ENCODE assay signal across 23 cellular contexts in the genomic region with DNA sequence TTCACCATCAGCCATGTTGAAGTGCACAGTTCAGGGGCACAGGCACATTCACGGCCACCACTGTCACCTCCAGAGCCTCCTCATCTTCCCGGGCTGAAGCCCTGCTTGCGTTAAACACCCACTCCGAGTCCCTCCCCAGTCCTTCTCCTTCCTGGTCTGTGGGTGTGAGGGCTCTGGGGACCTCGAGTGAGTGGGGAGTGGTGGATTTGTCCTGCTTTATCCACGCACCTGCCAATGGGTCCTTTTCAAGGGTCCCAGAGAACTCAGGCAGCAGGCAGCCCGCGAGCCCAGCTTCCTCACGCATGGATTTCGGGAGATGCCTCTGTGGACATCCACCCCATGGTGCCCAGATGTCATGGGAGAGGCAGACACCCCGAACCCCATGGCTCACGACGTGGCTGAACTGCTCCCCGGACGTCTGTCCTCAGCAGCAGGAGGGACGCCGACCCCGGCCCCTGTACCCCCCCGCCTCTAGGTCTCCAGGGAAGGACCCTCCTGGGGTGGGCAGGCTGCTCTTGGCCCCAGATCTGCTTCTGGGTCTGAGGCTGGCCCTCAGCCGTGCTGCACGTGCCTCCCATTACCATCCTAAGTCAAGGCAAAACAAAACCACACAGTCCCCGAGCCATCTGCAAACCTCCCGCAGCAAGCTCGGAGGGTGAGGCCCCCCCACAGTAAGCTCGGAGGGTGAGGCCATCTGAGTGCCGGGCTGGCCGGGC. TPM values are rescaled to one million over a fixed set of nuclear protein-coding genes. Genes with fewer than 3 reads are reported as not detected.
DNase-seq lines count a peak whose midpoint lies in the region; TF ChIP-seq lines count a peak whose summit lies in the region.
"Had no signal": no experiment of that assay in that cellular context is flagged by ENCODE, and none has a peak within 500 bp of the region (broad histone marks: within the 10 kb centered on the region; RNA-seq: fewer than 3 reads in every experiment).

No MANE protein-coding gene starts in this region.

- H4K20me1 ChIP-seq in BLaER1 (no peaks in the 10 kb centered on the region), hepatocyte (ENCODE audit: insufficient read depth, poor library complexity, severe bottlenecking) (no peaks in the 10 kb centered on the region), H9 (ENCODE audit: control insufficient read depth, insufficient read depth, insufficient read length) (no peaks in the 10 kb centered on the region)

- peak overlapping the region; percentile 98 for H2AK5ac ChIP-seq in neuronal stem cell (ENCODE audit: low read depth, low read length)
- H2AK5ac ChIP-seq in H9 (ENCODE audit: insufficient read length, low read length): no peak overlapping the region

- 0 out of 2 replicates have a peak, but pooled peaks cover 6% of the 10 kb centered on the region for H3K36me3 ChIP-seq in BLaER1
- H3K36me3 ChIP-seq in Caco-2 (ENCODE audit: control insufficient read depth, insufficient read depth, low read length): 0 out of 2 replicates have a peak, but pooled peaks cover under 1% of the 10 kb centered on the region
- peaks cover 5 to 16% of the 10 kb centered on the region in 2 donors for H3K36me3 ChIP-seq in neuronal stem cell (replicated peaks in 1 of 2; ENCODE audit: control insufficient read depth in 2 of 2, insufficient read depth in 2 of 2, low read length in 2 of 2)
- H3K36me3 ChIP-seq in hepatocyte (replicated peaks; ENCODE audit: insufficient read depth, low read depth): no peaks in the 10 kb centered on the region
- H3K36me3 ChIP-seq: MG63 had no signal

- peaks cover 22% of the 10 kb centered on the region; the same call in 1 of the 2 replicates for H3K27me3 ChIP-seq in BLaER1
- H3K27me3 ChIP-seq in Caco-2 (replicated peaks; ENCODE audit: control insufficient read depth, insufficient read depth, low read length): no peaks in the 10 kb centered on the region
- H3K27me3 ChIP-seq in neuronal stem cell (ENCODE audit: control insufficient read depth in 3 of 3, insufficient read depth in 3 of 3, low read depth in 1 of 3, low read length in 3 of 3): no peaks in the 10 kb centered on the region
- H3K27me3 ChIP-seq in hepatocyte: no peaks in the 10 kb centered on the region
- no peaks in the 10 kb centered on the region for H3K27me3 ChIP-seq in H9 (ENCODE audit: insufficient read depth, low read length)
- H3K27me3 ChIP-seq: MG63 had no signal

- H3T11ph ChIP-seq in H9 (ENCODE audit: low read length): no peak overlapping the region

- H2BK12ac ChIP-seq in neuronal stem cell (ENCODE audit: low read length) (no peak overlapping the region), H9 (ENCODE audit: insufficient read length, low read depth, low read length) (no peak overlapping the region)

- peaks cover 36% of the 10 kb centered on the region for H3K36me3 Mint-ChIP-seq in Caco-2 (ENCODE audit: insufficient read depth, unreplicated experiment)
- no peaks in the 10 kb centered on the region; a peak in 1 of 7 replicates for H3K36me3 Mint-ChIP-seq in H9 (ENCODE audit: insufficient read depth in 1 of 3, low read depth in 3 of 3)
- H3K36me3 Mint-ChIP-seq: T-cell had no signal

- H3K14ac ChIP-seq in neuronal stem cell (ENCODE audit: low read length): no peak overlapping the region
- H3K14ac ChIP-seq in H9 (ENCODE audit: insufficient read depth, low read length): no peak overlapping the region

- BruUV-seq in Caco-2 (replicated peaks; lab: Mats Ljungman, UMichigan): no TSS peak

- intact Hi-C loops in Caco-2 (cut with micrococcal nuclease; ENCODE audit: unreplicated experiment): no loop called here

- CTCF ChIA-PET in Caco-2 (lab: Charles Lee) (interaction anchor here (0.9 to 2.6 kb wide), 9 partner anchors 10 to 191 kb away, joined by 3 to 33 read pairs (median 11); a partner anchor contains a TSS), GM10248 (lab: Yijun Ruan, JAX) (interaction anchor here (0.9 to 10.0 kb wide), 42 partner anchors 7 to 247 kb away, joined by 3 to 391 read pairs (median 12); a partner anchor contains a TSS)

- H3K4me2 ChIP-seq in BLaER1 (peak overlapping the region; percentile 95), neuronal stem cell (ENCODE audit: insufficient read depth, low read length, poor library complexity, severe bottlenecking) (no peak overlapping the region), hepatocyte (no peak overlapping the region), H9 (ENCODE audit: insufficient read depth, insufficient read length, low read length) (no peak overlapping the region)
- H3K4me2 ChIP-seq: A549 had no signal

- H3K79me2 ChIP-seq in hepatocyte (no peaks in the 10 kb centered on the region), H9 (ENCODE audit: insufficient read depth, low read length) (no peaks in the 10 kb centered on the region)

- H3K9me2 ChIP-seq in hepatocyte (replicated peaks; ENCODE audit: insufficient read depth): no peaks in the 10 kb centered on the region

- H2BK120ac ChIP-seq in neuronal stem cell (ENCODE audit: low read depth, low read length): no peak overlapping the region
- no peak overlapping the region for H2BK120ac ChIP-seq in H9 (ENCODE audit: low read depth, low read length, poor library complexity, severe bottlenecking)

- H3K4me1 ChIP-seq in BLaER1 (peaks cover 95% of the 10 kb centered on the region), Caco-2 (peaks cover 13% of the 10 kb centered on the region), neuronal stem cell (ENCODE audit: control insufficient read depth in 2 of 2, insufficient read depth in 1 of 2, low read depth in 1 of 2, low read length in 2 of 2) (peaks cover 10 to 11% of the 10 kb centered on the region in 2 donors), hepatocyte (ENCODE audit: insufficient read depth) (peaks cover 17% of the 10 kb centered on the region), H9 (ENCODE audit: insufficient read depth, low read length) (no peaks in the 10 kb centered on the region)

- TF ChIP-seq CTCF in Caco-2 (IDR thresholded peaks at IDR 0.05; ENCODE audit: insufficient read depth in 1 of 2, low read depth in 1 of 2, low read length in 1 of 2, severe bottlenecking in 1 of 2, unreplicated experiment in 1 of 2) (no peak), hepatocyte (IDR thresholded peaks at IDR 0.05; ENCODE audit: poor library complexity) (no peak), H9 (conservative IDR thresholded peaks at IDR 0.05) (no peak), GM10248 (IDR thresholded peaks at IDR 0.05; ENCODE audit: control extremely low read depth, extremely low read depth, low read depth, missing control alignments) (no peak)

- H4K8ac ChIP-seq in neuronal stem cell (ENCODE audit: low read depth, low read length) (peak overlapping the region; percentile 65), H9 (replicated peaks; ENCODE audit: insufficient read length, low read depth, low read length) (no peak overlapping the region)

- H3K23me2 ChIP-seq in H9 (ENCODE audit: insufficient read length, low read depth, low read length, poor library complexity, severe bottlenecking): no peaks in the 10 kb centered on the region

- H2AFZ ChIP-seq in neuronal stem cell (ENCODE audit: low read length) (no peak overlapping the region), hepatocyte (no peak overlapping the region), H9 (ENCODE audit: low read length) (no peak overlapping the region)

- no CpG with 5 or more reads among the region's 27 CpGs for WGBS in neuronal stem cell (ENCODE audit: extremely low coverage in 2 of 2, insufficient read length in 2 of 2, insufficient replicate concordance in 1 of 2), 2 donors
- 88% methylated on average over 27 of the region's 27 CpGs for WGBS in hepatocyte (ENCODE audit: low lambda C conversion rate, missing lambda C conversion rate)
- no CpG with 5 or more reads among the region's 27 CpGs for WGBS in H9 (ENCODE audit: extremely low coverage, insufficient read length, low lambda C conversion rate)

- POLR2A ChIA-PET in Caco-2 (lab: Charles Lee): interaction anchor here (0.6 kb wide), 1 partner anchor 14 kb away, joined by 3 read pairs; no protein-coding TSS in a partner anchor
- POLR2A ChIA-PET in GM10248 (lab: Yijun Ruan, JAX): no interaction called here

- DNase-seq in Caco-2 (no peak), NCI-H69 (lab: John Stamatoyannopoulos, UW) (peak; percentile 26), neuronal stem cell (ENCODE audit: low spot score) (no peak), hepatocyte (ENCODE audit: low spot score) (no peak), H9 (no peak), GM10248 (ENCODE audit: extremely low spot score) (no peak)
- DNase-seq: AML-193, H7, HFFc6, KG1, MG63, NCI-H1105 treated with DMSO at 0.1 percent for 48 hours, NCI-H2081, NCI-H524 treated with DMSO at 0.1 percent for 48 hours, SHP77, T-cell had no signal

- H3K27me3 Mint-ChIP-seq in Caco-2 (ENCODE audit: insufficient read depth, unreplicated experiment) (no peaks in the 10 kb centered on the region), H9 (ENCODE audit: low read depth) (no peaks in the 10 kb centered on the region; the same call in 1 of the 2 replicates)

- H3K4me3 ChIP-seq in BLaER1 (no peak overlapping the region), Caco-2 (ENCODE audit: low read depth, low read length) (no peak overlapping the region), neuronal stem cell (ENCODE audit: low read length in 2 of 2) (no peak overlapping the region), hepatocyte (no peak overlapping the region)
- H3K4me3 ChIP-seq: A549, MG63 had no signal

- peak overlapping the region; percentile 64 for H3K18ac ChIP-seq in neuronal stem cell (ENCODE audit: low read length)
- H3K18ac ChIP-seq in H9 (ENCODE audit: insufficient read length, low read depth, low read length): no peak overlapping the region

- H2BK5ac ChIP-seq in neuronal stem cell (ENCODE audit: low read length) (peak overlapping the region; percentile 53), H9 (ENCODE audit: insufficient read length, low read length) (no peak overlapping the region)

- H3K9ac ChIP-seq in BLaER1 (peak overlapping the region; percentile 56; the same call in 1 of the 2 replicates), neuronal stem cell (ENCODE audit: low read depth, low read length, poor library complexity) (peak overlapping the region; percentile 63), H9 (ENCODE audit: extremely low read depth, insufficient read length, low read length) (no peak overlapping the region)

- H4K91ac ChIP-seq in neuronal stem cell (ENCODE audit: low read depth, low read length, poor library complexity) (peak overlapping the region; percentile 92), H9 (ENCODE audit: insufficient read length, low read depth, low read length) (no peak overlapping the region)

- H3K27ac Mint-ChIP-seq in Caco-2 (ENCODE audit: unreplicated experiment) (peak overlapping the region; percentile 29), H9 (no peak overlapping the region; a peak in 2 of 7 replicates)
- H3K27ac Mint-ChIP-seq: HFFc6, T-cell had no signal

- H3K79me1 ChIP-seq in neuronal stem cell (ENCODE audit: low read depth, low read length) (peaks cover 4% of the 10 kb centered on the region), H9 (ENCODE audit: insufficient read depth, low read depth, low read length, poor library complexity, severe bottlenecking) (no peaks in the 10 kb centered on the region)

- peak overlapping the region; percentile 93 for H3K23ac ChIP-seq in neuronal stem cell (ENCODE audit: low read depth, low read length, poor library complexity)
- no peak overlapping the region for H3K23ac ChIP-seq in H9 (ENCODE audit: insufficient read length, low read depth, low read length)

- no peak overlapping the region for H3K56ac ChIP-seq in H9 (ENCODE audit: insufficient read length, low read depth, low read length)

- no peaks in the 10 kb centered on the region for H3K9me3 Mint-ChIP-seq in Caco-2 (ENCODE audit: unreplicated experiment)
- H3K9me3 Mint-ChIP-seq in H9: no peaks in the 10 kb centered on the region
- H3K9me3 Mint-ChIP-seq: HFFc6, T-cell had no signal

- H4K5ac ChIP-seq in H9 (ENCODE audit: insufficient read length, low read depth, low read length): no peak overlapping the region

- no peak overlapping the region for H2BK20ac ChIP-seq in H9 (ENCODE audit: low read depth, low read length, poor library complexity, severe bottlenecking)

- no peak overlapping the region for H3K4me3 Mint-ChIP-seq in Caco-2 (ENCODE audit: unreplicated experiment)
- no peak overlapping the region for H3K4me3 Mint-ChIP-seq in H9
- H3K4me3 Mint-ChIP-seq: HFFc6, T-cell had no signal

- H3K9me3 ChIP-seq in BLaER1: no peaks in the 10 kb centered on the region
- H3K9me3 ChIP-seq in Caco-2: no peaks in the 10 kb centered on the region
- no peaks in the 10 kb centered on the region for H3K9me3 ChIP-seq in neuronal stem cell (replicated peaks in 1 of 2; ENCODE audit: control insufficient read depth in 2 of 2, insufficient read depth in 1 of 2, low read depth in 1 of 2, low read length in 2 of 2)
- H3K9me3 ChIP-seq in hepatocyte (ENCODE audit: low read depth): no peaks in the 10 kb centered on the region
- no peaks in the 10 kb centered on the region for H3K9me3 ChIP-seq in H9 (ENCODE audit: control insufficient read depth, low read depth, low read length)
- H3K9me3 ChIP-seq: A549, MG63 had no signal

- H3K4me1 Mint-ChIP-seq in Caco-2 (ENCODE audit: low read depth, unreplicated experiment): no peaks in the 10 kb centered on the region
- peaks cover 0 to 2% of the 10 kb centered on the region in 2 experiments; a peak in 2 of 4 replicates for H3K4me1 Mint-ChIP-seq in H9

- no peak overlapping the region for H2BK15ac ChIP-seq in neuronal stem cell (ENCODE audit: low read length)
- no peak overlapping the region for H2BK15ac ChIP-seq in H9 (ENCODE audit: low read depth, low read length)

- H3K4ac ChIP-seq in neuronal stem cell (ENCODE audit: low read length): no peak overlapping the region
- H3K4ac ChIP-seq in H9 (ENCODE audit: low read depth, low read length): no peak overlapping the region

- peak overlapping the region; percentile 80 for H3K27ac ChIP-seq in BLaER1
- H3K27ac ChIP-seq in neuronal stem cell (replicated peaks; ENCODE audit: low read length): no peak overlapping the region
- no peak overlapping the region for H3K27ac ChIP-seq in hepatocyte
- no peak overlapping the region for H3K27ac ChIP-seq in H9 (ENCODE audit: insufficient read length, low read depth, low read length)
- H3K27ac ChIP-seq: A549, C4-2B, RWPE1 had no signal

RNA-seq across cellular contexts. Expression of a gene that starts 8.9 kb away (rescaled TPM):
- 24.0 and 25.1 TPM in 2 replicates for total RNA-seq in Caco-2 (2022)
- not detected for polyA plus RNA-seq in neuronal stem cell (2013, experiment 1 of 2)
- not detected for polyA plus RNA-seq in neuronal stem cell (2013, experiment 2 of 2)
- 20.3 and 31.1 TPM in 2 replicates for total RNA-seq in hepatocyte
- 72.3 and 112 TPM in 2 replicates for polyA plus RNA-seq in hepatocyte
- total RNA-seq in H9 (2021): not detected in 2 replicates
- total RNA-seq: H7; HT1080; SK-MEL-5; T-helper 2 cell treated with Interferon-gamma antibody and Interleukin-4, amounts not matched to agents 100 ng/mL and 5 ng/mL, for 36 hours had no signal
- polyA plus RNA-seq: A549 had no signal

RNA-seq across cellular contexts. Expression of a gene that starts 16.5 kb away (rescaled TPM):
- total RNA-seq in Caco-2 (2022) (24.8 and 25.6 TPM in 2 replicates), hepatocyte (9.9 and 11.6 TPM in 2 replicates), H9 (2021) (10.2 and 12.3 TPM in 2 replicates)
- 8.7 TPM for polyA plus RNA-seq in neuronal stem cell (2013, experiment 1 of 2)
- polyA plus RNA-seq in neuronal stem cell (2013, experiment 2 of 2): 8.9 TPM
- 18.9 and 21.2 TPM in 2 replicates for polyA plus RNA-seq in hepatocyte

RNA-seq across cellular contexts. Expression of a gene that starts 37.4 kb away (rescaled TPM):
- total RNA-seq in Caco-2 (2022): 65.6 and 77.6 TPM in 2 replicates
- 0.50 TPM for polyA plus RNA-seq in neuronal stem cell (2013, experiment 1 of 2)
- 0.48 TPM for polyA plus RNA-seq in neuronal stem cell (2013, experiment 2 of 2)
- total RNA-seq in hepatocyte: 25.8 and 35.7 TPM in 2 replicates
- 16.3 and 25.6 TPM in 2 replicates for polyA plus RNA-seq in hepatocyte
- 6.2 and 6.8 TPM in 2 replicates for total RNA-seq in H9 (2021)

RNA-seq across cellular contexts. Expression of a gene that starts 52.5 kb away (rescaled TPM):
- total RNA-seq in Caco-2 (2022): 1.8 and 3.0 TPM in 2 replicates
- polyA plus RNA-seq in neuronal stem cell (2013, experiment 1 of 2): 1.7 TPM
- 1.5 TPM for polyA plus RNA-seq in neuronal stem cell (2013, experiment 2 of 2)
- total RNA-seq in hepatocyte: 5.2 and 6.5 TPM in 2 replicates
- 2.1 and 2.6 TPM in 2 replicates for polyA plus RNA-seq in hepatocyte
- total RNA-seq in H9 (2021): 1.4 and 1.6 TPM in 2 replicates

Comparison
In these comparisons a context has a peak if more than half of its experiments do, and no peak if none do; other contexts are left out.
1. RNA of a gene that starts 8.9 kb away (total RNA-seq): 20.3 to 31.1 TPM in hepatocyte and 24.0 to 25.1 TPM in Caco-2; not detected in H9; every median in the first group is over 10 times any median in the second.